In genomic region chr11:107859459-107860239, GRCh38 we compare ENCODE assay signal across 7 cellular contexts. TPM values are rescaled to one million over a fixed set of nuclear protein-coding genes. Genes with fewer than 3 reads are reported as not detected.
DNase-seq lines count a peak whose midpoint lies in the region; FAIRE-seq and TF ChIP-seq lines count a peak whose summit lies in the region.

No MANE protein-coding gene starts in this region.

- no peak for TF ChIP-seq CTCF in astrocyte (IDR thresholded peaks at IDR 0.05; ENCODE audit: insufficient read depth, low read depth, low read length)
- TF ChIP-seq CTCF in spleen (IDR thresholded peaks at IDR 0.05 in 8 of 11, conservative IDR thresholded peaks at IDR 0.05 in 3 of 11), result no peak

- no peaks in the 10 kb centered on the region for H3K36me3 ChIP-seq in astrocyte (ENCODE audit: insufficient read depth, low read length)
- no peaks in the 10 kb centered on the region for H3K36me3 ChIP-seq in iPS-20b (ENCODE audit: insufficient read depth, low read depth, low read length)
- H3K36me3 ChIP-seq in spleen, result no peaks in the 10 kb centered on the region

- no peaks in the 10 kb centered on the region for H3K9me3 Mint-ChIP-seq in astrocyte (ENCODE audit: unreplicated experiment)

- H3K36me3 Mint-ChIP-seq in astrocyte (ENCODE audit: low read depth, unreplicated experiment), result no peaks in the 10 kb centered on the region

- WGBS in spleen, 5 donors, result 1 to 3% (median 2%) methylated on average over 31 of the region's 31 CpGs

- H3K4me1 Mint-ChIP-seq in astrocyte (ENCODE audit: low read depth, unreplicated experiment), result no peaks in the 10 kb centered on the region

- no peaks in the 10 kb centered on the region for H3K27me3 ChIP-seq in astrocyte (ENCODE audit: insufficient read depth, low read length)
- peaks cover 35% of the 10 kb centered on the region for H3K27me3 ChIP-seq in iPS-20b (ENCODE audit: insufficient read depth, low read length)
- peaks cover 0 to 12% (median 0%) of the 10 kb centered on the region in 7 donors for H3K27me3 ChIP-seq in spleen (replicated peaks in 1 of 7)

- H3K9ac ChIP-seq in astrocyte (ENCODE audit: low read length) (peak overlapping the region; percentile 84), iPS-20b (ENCODE audit: low read depth, low read length) (no peak overlapping the region)

- peaks cover 30% of the 10 kb centered on the region for H3K79me2 ChIP-seq in astrocyte (ENCODE audit: insufficient read depth, low read length)

- peak overlapping the region; percentile 98 for H3K4me3 Mint-ChIP-seq in astrocyte (ENCODE audit: unreplicated experiment)

- peak; percentile 74 for FAIRE-seq in GM12891 (lab: Jason Lieb, UNC)
- FAIRE-seq in astrocyte (lab: Jason Lieb, UNC), result no peak

- no peaks in the 10 kb centered on the region for H4K20me1 ChIP-seq in astrocyte (ENCODE audit: insufficient read depth, low read length)

- H3K4me3 ChIP-seq in astrocyte (ENCODE audit: insufficient read depth, low read depth, low read length) (peak overlapping the region; percentile 95), iPS-20b (ENCODE audit: low read length) (peak overlapping the region; percentile 99), spleen (peak overlapping the region; percentile 63 to 93 (median 76))

- H2AFZ ChIP-seq in astrocyte (ENCODE audit: low read depth, low read length), result peak overlapping the region; percentile 98

- H3K4me1 ChIP-seq in astrocyte (ENCODE audit: insufficient read depth, low read length), result peaks cover 9% of the 10 kb centered on the region
- peaks cover 8% of the 10 kb centered on the region for H3K4me1 ChIP-seq in iPS-20b (ENCODE audit: insufficient read depth, low read length)
- H3K4me1 ChIP-seq in spleen, result peaks cover 4 to 38% (median 20%) of the 10 kb centered on the region in 6 donors

- H3K27ac Mint-ChIP-seq in astrocyte (ENCODE audit: unreplicated experiment), result peak overlapping the region; percentile 91

- intact Hi-C loops in spleen (cut with DNase I; ENCODE audit: low total_unique reads), result no loop called here

- TF ChIP-seq POLR2A in GM12891 (IDR thresholded peaks at IDR 0.05; ENCODE audit: low read depth, low read length), result no peak
- TF ChIP-seq POLR2A in spleen (IDR thresholded peaks at IDR 0.05), result no peak

- H3K4me2 ChIP-seq in astrocyte (ENCODE audit: low read length), result peak overlapping the region; percentile 100

- no peaks in the 10 kb centered on the region for H3K27me3 Mint-ChIP-seq in astrocyte (ENCODE audit: low read depth, unreplicated experiment)

- DNase-seq in GM12891 (ENCODE audit: insufficient read length, low spot score) (no peak), HT1080 (ENCODE audit: low read depth) (peak; percentile 55), RPMI8226 (peak; percentile 80), astrocyte (ENCODE audit: low read depth) (no peak), spleen (peak; percentile 87), cerebellar cortex (ENCODE audit: low spot score) (no peak)

- H3K9me3 ChIP-seq in astrocyte (ENCODE audit: insufficient read depth, low read depth, low read length) (no peaks in the 10 kb centered on the region), iPS-20b (ENCODE audit: insufficient read depth, low read depth, low read length) (no peaks in the 10 kb centered on the region), spleen (no peaks in the 10 kb centered on the region)

- H3K27ac ChIP-seq in astrocyte (ENCODE audit: low read depth, low read length) (no peak overlapping the region), iPS-20b (ENCODE audit: low read length) (no peak overlapping the region), spleen (peak overlapping the region in 4 of 8 donors; percentile 66 to 75 (median 72))

TF ChIP-seq in GM12891, 5 proteins besides CTCF, POLR2A, EP300 and RAD21:
- TF ChIP-seq POLR2AphosphoS5 (IDR thresholded peaks at IDR 0.05; ENCODE audit: low read depth, low read length) (no peak), POU2F2 (IDR thresholded peaks at IDR 0.05; ENCODE audit: low read depth, low read length) (no peak), SPI1 (IDR thresholded peaks at IDR 0.05; ENCODE audit: low read depth, low read length) (no peak)

RNA-seq across cellular contexts. Expression of gene SLC35F2, which starts 1.1 kb away (rescaled TPM):
- polyA plus RNA-seq in GM12891 (2012; ENCODE audit: low read depth, missing spikeins), result 14.5 TPM
- total RNA-seq in HT1080 (2014; rRNA removed; shearing (Covaris generic)), result 69.8 and 74.5 TPM in 2 replicates
- 39.4 and 40.8 TPM in 2 replicates for polyA plus RNA-seq in HT1080 (2015; cell fraction: cytosol; rRNA removed)
- 25.5 and 25.8 TPM in 2 replicates for polyA plus RNA-seq in HT1080 (2015; cell fraction: nucleus; rRNA removed)
- 43.0 and 52.5 TPM in 2 replicates for total RNA-seq in astrocyte
- total RNA-seq in spleen, result 1 to 10 TPM; 5.0 to 9.1 (median 6.2) TPM
- polyA plus RNA-seq in spleen, result 1 to 10 TPM; 5.2 to 7.2 (median 7.2) TPM

Comparison
In these comparisons a context has a peak if more than half of its experiments do, and no peak if none do; other contexts are left out.
1. DNase-seq: peak in HT1080 (single experiment), RPMI8226 (single experiment) and spleen (single experiment); none in GM12891 (single experiment), astrocyte (single experiment) and cerebellar cortex (single experiment).
2. Peak in every context shown above with its lines, with median percentiles within 50 percentile points of each other: H3K4me3 ChIP-seq.